In the genomic region with DNA sequence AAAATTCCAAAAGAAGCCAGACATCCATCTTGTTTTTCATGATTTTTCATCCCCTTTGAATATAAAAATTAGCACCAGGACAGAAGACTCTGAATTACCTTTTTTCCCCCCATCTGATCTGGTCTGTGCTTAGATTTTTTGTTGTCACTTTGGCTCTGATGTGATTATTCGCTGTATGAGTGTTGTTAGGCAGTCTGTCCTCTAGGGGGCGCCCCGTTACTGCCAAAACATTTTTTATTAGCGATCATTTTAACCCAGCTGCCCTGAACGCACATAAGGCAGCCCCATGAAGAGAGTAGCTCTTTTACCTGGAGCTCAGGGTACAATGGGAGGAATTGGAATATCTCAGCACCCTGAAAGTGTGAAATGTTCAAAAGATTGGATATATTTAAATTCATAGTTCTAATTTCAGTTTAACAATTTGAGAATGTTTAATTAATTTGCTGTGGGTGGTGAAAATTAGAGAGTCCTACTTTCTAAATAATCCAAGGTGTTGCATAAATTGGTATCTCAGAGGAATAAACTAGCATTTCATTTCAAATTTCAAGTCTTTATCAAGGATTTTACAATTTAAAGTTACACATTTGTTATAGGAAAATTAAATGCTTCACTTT, we compare ENCODE assay signal across 8 cellular contexts.
DNase-seq lines count a peak whose midpoint lies in the region; ATAC-seq, FAIRE-seq and TF ChIP-seq lines count a peak whose summit lies in the region.

No MANE protein-coding gene starts in this region.

- ATAC-seq in GM21619 (IDR thresholded peaks at IDR 0.05; ENCODE audit: unreplicated experiment) (peak; percentile 58), WTC11 (peak; percentile 85), GM18505 (IDR thresholded peaks at IDR 0.05; ENCODE audit: unreplicated experiment) (no peak)

- no peaks in the 10 kb centered on the region for H3K27me3 Mint-ChIP-seq in WTC11 (ENCODE audit: low read depth)

- H3K4me3 Mint-ChIP-seq in WTC11, result no peak overlapping the region

- no peak overlapping the region for H3K27ac Mint-ChIP-seq in WTC11

- POLR2A ChIA-PET in WTC11 (lab: Charles Lee), result interaction anchor here (0.5 kb wide), 1 partner anchor 268 kb away, joined by 4 read pairs; the partner anchor contains the start of gene CNPY3

- peak; percentile 83 for TF ChIP-seq CTCF in WTC11 (IDR thresholded peaks at IDR 0.05)
- TF ChIP-seq CTCF in bronchial epithelial cell (IDR thresholded peaks at IDR 0.05; ENCODE audit: insufficient read depth, low read length, severe bottlenecking), result peak; percentile 77

- TF ChIP-seq POLR2A in GM18505 (IDR thresholded peaks at IDR 0.05; ENCODE audit: borderline replicate concordance, extremely low read depth, insufficient read depth, insufficient read length), result no peak

- H3K27me3 ChIP-seq in bronchial epithelial cell (ENCODE audit: control insufficient read depth, insufficient read depth, low read length), result no peaks in the 10 kb centered on the region

- peaks cover 44% of the 10 kb centered on the region for H3K36me3 Mint-ChIP-seq in WTC11

- H3K9me3 Mint-ChIP-seq in WTC11, result no peaks in the 10 kb centered on the region

- FAIRE-seq in A204.1 (lab: Jason Lieb, UNC), result peak; percentile 92
- FAIRE-seq in bronchial epithelial cell (lab: Jason Lieb, UNC), result no peak
- peak; percentile 92 for FAIRE-seq in islet of Langerhans (lab: Jason Lieb, UNC)

- CTCF ChIA-PET in WTC11 (lab: Charles Lee), result interaction anchor here (0.5 to 1.6 kb wide), 43 partner anchors 11 to 268 kb away, joined by 3 to 46 read pairs (median 4); partner anchors contain the start of genes BICRAL, CNPY3, RPL7L1 and TBCC

- DNase-seq in NCI-H226, result peak; percentile 7
- DNase-seq in WTC11 (ENCODE audit: low spot score), result peak; percentile 78
- peak; percentile 48 for DNase-seq in bronchial epithelial cell (ENCODE audit: low read depth)
- peak; percentile 67 to 79 for DNase-seq in stimulated activated CD4-positive, alpha-beta T cell treated with anti-CD3 and anti-CD28 coated beads, Interleukin-1b, Interleukin-23, amount 100 ng/mL, for 1 hour (ENCODE audit: low read depth in 2 of 2)

- peaks cover 12% of the 10 kb centered on the region for H3K36me3 ChIP-seq in bronchial epithelial cell (ENCODE audit: control insufficient read depth, insufficient read depth, low read length)

- no peak overlapping the region for H3K4me3 ChIP-seq in bronchial epithelial cell (ENCODE audit: low read depth, low read length)

- H3K4me1 Mint-ChIP-seq in WTC11, result no peaks in the 10 kb centered on the region

TF ChIP-seq in WTC11, 78 proteins besides CTCF, POLR2A, EP300 and RAD21:
- TF ChIP-seq E2F1 (CRISPR knock-in tag; IDR thresholded peaks at IDR 0.05) (no peak), ZNF219 (CRISPR knock-in tag; IDR thresholded peaks at IDR 0.05; ENCODE audit: borderline replicate concordance) (no peak), TCF7 (CRISPR knock-in tag; IDR thresholded peaks at IDR 0.05; ENCODE audit: low read depth) (no peak), TEAD4 (CRISPR knock-in tag; IDR thresholded peaks at IDR 0.05) (no peak), SOX15 (CRISPR knock-in tag; IDR thresholded peaks at IDR 0.05) (no peak), STAT6 (CRISPR knock-in tag; conservative IDR thresholded peaks at IDR 0.05; ENCODE audit: low read depth) (no peak), SMAD3 (CRISPR knock-in tag; IDR thresholded peaks at IDR 0.05; ENCODE audit: borderline replicate concordance) (no peak), FOXJ3 (CRISPR knock-in tag; IDR thresholded peaks at IDR 0.05; ENCODE audit: borderline replicate concordance) (no peak), ZNF121 (CRISPR knock-in tag; IDR thresholded peaks at IDR 0.05) (no peak), USF1 (CRISPR knock-in tag; IDR thresholded peaks at IDR 0.05) (no peak), ATF1 (CRISPR knock-in tag; IDR thresholded peaks at IDR 0.05) (no peak), NR3C1 (CRISPR knock-in tag; conservative IDR thresholded peaks at IDR 0.05; ENCODE audit: low read depth) (no peak), ETV6 (CRISPR knock-in tag; IDR thresholded peaks at IDR 0.05) (no peak), NFE2L1 (CRISPR knock-in tag; IDR thresholded peaks at IDR 0.05) (no peak), ATF2 (CRISPR knock-in tag; IDR thresholded peaks at IDR 0.05; ENCODE audit: borderline replicate concordance, low read depth) (no peak)
- TF ChIP-seq, protein P1, sequence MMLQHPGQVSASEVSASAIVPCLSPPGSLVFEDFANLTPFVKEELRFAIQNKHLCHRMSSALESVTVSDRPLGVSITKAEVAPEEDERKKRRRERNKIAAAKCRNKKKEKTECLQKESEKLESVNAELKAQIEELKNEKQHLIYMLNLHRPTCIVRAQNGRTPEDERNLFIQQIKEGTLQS (CRISPR knock-in tag; conservative IDR thresholded peaks at IDR 0.05), result no peak
- TF ChIP-seq, protein P2, sequence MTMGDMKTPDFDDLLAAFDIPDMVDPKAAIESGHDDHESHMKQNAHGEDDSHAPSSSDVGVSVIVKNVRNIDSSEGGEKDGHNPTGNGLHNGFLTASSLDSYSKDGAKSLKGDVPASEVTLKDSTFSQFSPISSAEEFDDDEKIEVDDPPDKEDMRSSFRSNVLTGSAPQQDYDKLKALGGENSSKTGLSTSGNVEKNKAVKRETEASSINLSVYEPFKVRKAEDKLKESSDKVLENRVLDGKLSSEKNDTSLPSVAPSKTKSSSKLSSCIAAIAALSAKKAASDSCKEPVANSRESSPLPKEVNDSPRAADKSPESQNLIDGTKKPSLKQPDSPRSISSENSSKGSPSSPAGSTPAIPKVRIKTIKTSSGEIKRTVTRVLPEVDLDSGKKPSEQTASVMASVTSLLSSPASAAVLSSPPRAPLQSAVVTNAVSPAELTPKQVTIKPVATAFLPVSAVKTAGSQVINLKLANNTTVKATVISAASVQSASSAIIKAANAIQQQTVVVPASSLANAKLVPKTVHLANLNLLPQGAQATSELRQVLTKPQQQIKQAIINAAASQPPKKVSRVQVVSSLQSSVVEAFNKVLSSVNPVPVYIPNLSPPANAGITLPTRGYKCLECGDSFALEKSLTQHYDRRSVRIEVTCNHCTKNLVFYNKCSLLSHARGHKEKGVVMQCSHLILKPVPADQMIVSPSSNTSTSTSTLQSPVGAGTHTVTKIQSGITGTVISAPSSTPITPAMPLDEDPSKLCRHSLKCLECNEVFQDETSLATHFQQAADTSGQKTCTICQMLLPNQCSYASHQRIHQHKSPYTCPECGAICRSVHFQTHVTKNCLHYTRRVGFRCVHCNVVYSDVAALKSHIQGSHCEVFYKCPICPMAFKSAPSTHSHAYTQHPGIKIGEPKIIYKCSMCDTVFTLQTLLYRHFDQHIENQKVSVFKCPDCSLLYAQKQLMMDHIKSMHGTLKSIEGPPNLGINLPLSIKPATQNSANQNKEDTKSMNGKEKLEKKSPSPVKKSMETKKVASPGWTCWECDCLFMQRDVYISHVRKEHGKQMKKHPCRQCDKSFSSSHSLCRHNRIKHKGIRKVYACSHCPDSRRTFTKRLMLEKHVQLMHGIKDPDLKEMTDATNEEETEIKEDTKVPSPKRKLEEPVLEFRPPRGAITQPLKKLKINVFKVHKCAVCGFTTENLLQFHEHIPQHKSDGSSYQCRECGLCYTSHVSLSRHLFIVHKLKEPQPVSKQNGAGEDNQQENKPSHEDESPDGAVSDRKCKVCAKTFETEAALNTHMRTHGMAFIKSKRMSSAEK (CRISPR knock-in tag; IDR thresholded peaks at IDR 0.05; ENCODE audit: borderline replicate concordance), result no peak

Comparison
In these comparisons a context has a peak if more than half of its experiments do, and no peak if none do; other contexts are left out.
1. DNase-seq: peak in every context shown above with its lines; median percentile 78 in WTC11; 73 in stimulated activated CD4-positive, alpha-beta T cell treated with anti-CD3 and anti-CD28 coated beads, Interleukin-1b, Interleukin-23, amount 100 ng/mL, for 1 hour; 48 in bronchial epithelial cell; 7 in NCI-H226.